ENCODE assay signal across 8 cellular contexts in the genomic region with DNA sequence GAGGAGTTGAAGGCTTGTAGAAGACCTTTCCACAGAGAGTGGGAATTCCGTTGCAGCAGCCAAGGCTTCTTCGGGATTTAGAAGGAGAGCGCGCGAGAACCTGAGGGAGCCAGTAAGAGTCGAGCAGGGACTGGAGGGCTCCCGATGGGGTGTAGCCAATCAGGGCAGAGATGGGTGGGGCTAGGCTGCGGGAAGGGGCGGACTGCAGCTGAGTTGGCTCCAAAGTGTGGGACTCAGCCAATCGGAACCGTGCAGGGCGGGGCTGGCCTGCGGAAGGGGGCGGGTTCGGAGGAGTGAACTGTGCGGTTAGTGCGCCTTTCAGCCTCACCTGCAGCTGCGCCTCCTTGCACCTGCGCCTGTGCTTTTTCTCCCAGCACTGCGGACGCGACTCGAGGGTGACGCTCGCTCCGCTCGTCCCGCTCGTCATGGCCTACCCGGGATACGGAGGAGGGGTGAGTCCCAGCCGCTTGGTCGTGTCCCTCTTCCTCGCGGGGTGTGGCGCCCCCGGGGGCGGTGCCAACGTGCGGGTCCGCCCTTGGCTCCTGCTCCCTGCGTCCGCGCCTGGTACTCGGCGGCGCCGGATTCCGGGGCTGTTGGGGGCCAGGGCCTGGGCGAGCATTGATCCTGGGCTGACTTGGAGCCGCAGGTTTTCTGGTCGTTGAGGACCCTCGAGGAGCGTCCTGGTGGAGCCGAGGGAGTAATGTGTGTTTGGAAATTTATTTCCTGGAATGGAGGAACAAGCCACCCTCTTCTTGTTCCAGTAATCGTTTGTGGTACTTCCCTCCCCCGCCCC. TPM values are rescaled to one million over a fixed set of nuclear protein-coding genes. Genes with fewer than 3 reads are reported as not detected.
DNase-seq lines count a peak whose midpoint lies in the region; ATAC-seq, FAIRE-seq and TF ChIP-seq lines count a peak whose summit lies in the region.

A gene with protein sequence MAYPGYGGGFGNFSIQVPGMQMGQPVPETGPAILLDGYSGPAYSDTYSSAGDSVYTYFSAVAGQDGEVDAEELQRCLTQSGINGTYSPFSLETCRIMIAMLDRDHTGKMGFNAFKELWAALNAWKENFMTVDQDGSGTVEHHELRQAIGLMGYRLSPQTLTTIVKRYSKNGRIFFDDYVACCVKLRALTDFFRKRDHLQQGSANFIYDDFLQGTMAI (plus strand): TSS at position 309 of the 793 bp plus-strand sequence. CDS start 117 bp downstream, at position 426.

- DNase-seq in GM12891 (ENCODE audit: insufficient read length, low spot score) (peak; percentile 70), NCI-H1436 treated with DMSO at 0.1 percent for 48 hours (lab: John Stamatoyannopoulos, UW) (peak; percentile 87), T-helper 2 cell (peak; percentile 93 to 99 (median 96)), amygdala (lab: John Stamatoyannopoulos, UW) (peak; percentile 79 to 99 (median 97)), left cardiac atrium (peak; percentile 98), posterior cingulate gyrus (peak; percentile 98 to 100 (median 98)), type B pancreatic cell (ENCODE audit: extremely low spot score, unreplicated experiment) (peak; percentile 96)

- intact Hi-C loops in left cardiac atrium (cut with DNase I) (no loop called here), posterior cingulate gyrus (cut with DNase I) (no loop called here)

- FAIRE-seq in GM12891 (lab: Jason Lieb, UNC), result peak; percentile 100

- ATAC-seq in HG02763 (IDR thresholded peaks at IDR 0.05; ENCODE audit: unreplicated experiment) (peak; percentile 99), left cardiac atrium (peak; percentile 100)

- H3K27me3 Mint-ChIP-seq in type B pancreatic cell, result peaks cover 12% of the 10 kb centered on the region

- H3K4me1 Mint-ChIP-seq in type B pancreatic cell (ENCODE audit: unreplicated experiment), result peaks cover 4% of the 10 kb centered on the region

- no peaks in the 10 kb centered on the region for H3K9me3 Mint-ChIP-seq in type B pancreatic cell

- peak; percentile 39 for TF ChIP-seq CTCF in type B pancreatic cell (conservative IDR thresholded peaks at IDR 0.05)

- peak within 1 kb of the TSS; percentile 91 for H3K4me3 Mint-ChIP-seq in type B pancreatic cell

- no peaks in the 10 kb centered on the region for H3K36me3 Mint-ChIP-seq in type B pancreatic cell

- peak within 1 kb of the TSS; percentile 92 for H3K27ac Mint-ChIP-seq in type B pancreatic cell

- TF ChIP-seq POLR2A in GM12891 (IDR thresholded peaks at IDR 0.05; ENCODE audit: low read depth, low read length), result peak; percentile 62; the same call in 1 of the 2 replicates

TF ChIP-seq in GM12891, 5 proteins besides CTCF, POLR2A, EP300 and RAD21:
- TF ChIP-seq TAF1 (IDR thresholded peaks at IDR 0.05; ENCODE audit: low read depth, low read length) (no peak; the same call in 1 of the 2 replicates), POU2F2 (IDR thresholded peaks at IDR 0.05; ENCODE audit: low read depth, low read length) (no peak), PAX5 (IDR thresholded peaks at IDR 0.05; ENCODE audit: insufficient read depth, low read length, severe bottlenecking) (no peak), POLR2AphosphoS5 (IDR thresholded peaks at IDR 0.05; ENCODE audit: low read depth, low read length) (peak; percentile 65), SPI1 (IDR thresholded peaks at IDR 0.05; ENCODE audit: low read depth, low read length) (0 out of 2 replicates have a peak, but pooled peaks have one; percentile 5)
TF ChIP-seq in GM12891: peak in this region for 2.

RNA-seq across cellular contexts. Expression of the gene that starts here (rescaled TPM):
- polyA plus RNA-seq in GM12891 (2012; ENCODE audit: low read depth, missing spikeins), result 23.4 TPM
- total RNA-seq in left cardiac atrium, result 10 to 100 TPM; 17.5 to 18.4 TPM
- 21.1 and 30.4 TPM in 2 replicates for total RNA-seq in type B pancreatic cell (ENCODE audit: low replicate concordance)

Comparison
In these comparisons a context has a peak if more than half of its experiments do, and no peak if none do; other contexts are left out.
1. Peak in every context shown above with its lines: DNase-seq and ATAC-seq.